Comparison of ENCODE assay signal across 15 cellular contexts in the genomic region with DNA sequence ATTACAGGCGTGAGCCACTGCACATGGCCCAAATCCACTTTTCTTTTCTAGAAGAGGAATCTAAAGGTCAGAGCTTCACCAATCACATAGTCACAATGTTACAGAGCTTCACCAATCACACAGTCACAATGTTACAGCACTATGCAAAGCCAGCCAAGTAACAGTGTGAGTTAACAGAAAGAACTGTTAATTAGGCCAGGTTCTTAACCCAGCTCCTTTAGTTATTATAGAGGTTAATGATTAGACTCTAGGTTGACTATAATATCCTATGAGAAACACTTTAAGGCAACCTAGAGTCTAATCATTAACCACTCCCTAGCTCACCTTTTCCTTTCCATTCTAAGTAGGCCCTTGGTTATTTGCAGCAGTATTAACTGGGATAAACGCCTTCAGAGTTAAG. TPM values are rescaled to one million over a fixed set of nuclear protein-coding genes. Genes with fewer than 3 reads are reported as not detected.
DNase-seq lines count a peak whose midpoint lies in the region; ATAC-seq, FAIRE-seq and TF ChIP-seq lines count a peak whose summit lies in the region.
"Had no signal": no experiment of that assay in that cellular context is flagged by ENCODE, and none has a peak within 500 bp of the region (broad histone marks: within the 10 kb centered on the region; RNA-seq: fewer than 3 reads in every experiment).

No MANE protein-coding gene starts in this region.

- H3K27ac Mint-ChIP-seq in CD8-positive, alpha-beta T cell: peak overlapping the region; percentile 84
- H3K27ac Mint-ChIP-seq: B cell had no signal

- no peak for DNase-seq in CD8-positive, alpha-beta T cell
- DNase-seq in HepG2 (ENCODE audit: low spot score) (no peak), MV-4-11 (lab: John Stamatoyannopoulos, UW) (no peak), NCI-H146 treated with DMSO at 0.1 percent for 48 hours (lab: John Stamatoyannopoulos, UW; ENCODE audit: unreplicated experiment) (no peak), H7 (no peak), NCI-H524 treated with DMSO at 0.1 percent for 48 hours (lab: John Stamatoyannopoulos, UW) (no peak)
- DNase-seq: activated CD4-positive, alpha-beta T cell treated with anti-CD3 and anti-CD28 coated beads for 4 hours; activated effector memory CD4-positive, alpha-beta T cell treated with Interleukin-2 at 50 U/mL for 16 hours; caudate nucleus; NCI-H1417 treated with DMSO at 0.1 percent for 48 hours; NCI-H774; SK-N-SH had no signal

- CTCF ChIA-PET in CD8-positive, alpha-beta T cell (lab: Charles Lee): interaction anchor here (1.0 kb wide), 1 partner anchor 72 kb away, joined by 3 read pairs; the partner anchor contains the start of gene CCDC66
- CTCF ChIA-PET in HepG2 (lab: Yijun Ruan, JAX; ENCODE audit: low intra/inter-chr PET ratio, low total read pairs): no interaction called here

- WGBS in HepG2 (ENCODE audit: low lambda C conversion rate): 95% methylated on average over 2 of the region's 2 CpGs

- no peaks in the 10 kb centered on the region for H4K20me1 ChIP-seq in HepG2 (ENCODE audit: insufficient read depth, low read length)

- H3K4me2 ChIP-seq in HepG2 (ENCODE audit: low read depth, low read length): no peak overlapping the region
- H3K4me2 ChIP-seq: SK-N-SH had no signal

- no peak overlapping the region for H3K9ac ChIP-seq in HepG2 (ENCODE audit: insufficient read depth, low read depth, low read length)
- H3K9ac ChIP-seq: SK-N-SH had no signal

- in situ Hi-C loops in HepG2 (cut with HindIII; ENCODE audit: extremely low pct_ligation_motif_present, low pct_unique_long_range_greater_than_20kb): no loop called here

- no peaks in the 10 kb centered on the region for H3K9me3 Mint-ChIP-seq in CD8-positive, alpha-beta T cell

- no peak for ATAC-seq in CD8-positive, alpha-beta T cell
- peak; percentile 75 for ATAC-seq in GM21381 (IDR thresholded peaks at IDR 0.05; ENCODE audit: unreplicated experiment)
- peak; percentile 80 for ATAC-seq in HG03571 (IDR thresholded peaks at IDR 0.05; ENCODE audit: unreplicated experiment)
- ATAC-seq in HepG2: peak; percentile 55

- no peak overlapping the region for H3K4me3 ChIP-seq in CD8-positive, alpha-beta T cell (ENCODE audit: low read depth, low read length)
- H3K4me3 ChIP-seq in HepG2 (replicated peaks in 1 of 3; ENCODE audit: insufficient read depth in 1 of 3, low read depth in 2 of 3, low read length in 3 of 3) (no peak overlapping the region), H7 (ENCODE audit: insufficient read depth, low read depth, low read length) (no peak overlapping the region)

- no peaks in the 10 kb centered on the region for H3K9me3 ChIP-seq in CD8-positive, alpha-beta T cell (ENCODE audit: low read length)
- H3K9me3 ChIP-seq in HepG2 (ENCODE audit: low read length): no peaks in the 10 kb centered on the region
- H3K9me3 ChIP-seq: SK-N-SH had no signal

- no peak for FAIRE-seq in HepG2 (lab: Jason Lieb, UNC)

- no peak for TF ChIP-seq POLR2A in HepG2 (IDR thresholded peaks at IDR 0.05; ENCODE audit: insufficient read depth in 1 of 2, low read depth in 2 of 2, low read length in 2 of 2)

- no TSS peak for BruUV-seq in HepG2 (replicated peaks; lab: Mats Ljungman, UMichigan)

- no peak overlapping the region for H2AFZ ChIP-seq in HepG2 (ENCODE audit: low read length)

- no peaks in the 10 kb centered on the region for H3K4me1 ChIP-seq in CD8-positive, alpha-beta T cell (ENCODE audit: insufficient read depth, low read length)
- peaks cover 12% of the 10 kb centered on the region; the same call in 1 of the 2 replicates for H3K4me1 ChIP-seq in HepG2 (ENCODE audit: insufficient read depth, low read length)

- POLR2A ChIA-PET in CD8-positive, alpha-beta T cell (lab: Charles Lee): interaction anchor here (0.6 to 2.1 kb wide), 7 partner anchors 9 to 363 kb away, joined by 3 to 7 read pairs (median 3); partner anchors contain the start of gene CCDC66
- POLR2A ChIA-PET in HepG2 (lab: Yijun Ruan, JAX): interaction anchor here (0.7 to 1.2 kb wide), 3 partner anchors 10 to 53 kb away, joined by 3 to 4 read pairs (median 3); no protein-coding TSS in a partner anchor

- intact Hi-C loops in CD8-positive, alpha-beta T cell (cut with DNase I, micrococcal nuclease): loop anchor here in 1 of 2 experiments (10.0 kb wide), 1 partner anchor 46 kb away; no protein-coding TSS in a partner anchor
- intact Hi-C loops in HepG2 (cut with micrococcal nuclease; ENCODE audit: unreplicated experiment): no loop called here

- no peaks in the 10 kb centered on the region for H3K27me3 Mint-ChIP-seq in CD8-positive, alpha-beta T cell (ENCODE audit: low read depth)
- H3K27me3 Mint-ChIP-seq: B cell had no signal

- TF ChIP-seq CTCF in CD8-positive, alpha-beta T cell (IDR thresholded peaks at IDR 0.05): no peak
- no peak for TF ChIP-seq CTCF in HepG2 (CRISPR knock-in tag; IDR thresholded peaks at IDR 0.05)

- peaks cover 67% of the 10 kb centered on the region for H3K36me3 Mint-ChIP-seq in CD8-positive, alpha-beta T cell

- H3K36me3 ChIP-seq in CD8-positive, alpha-beta T cell (ENCODE audit: insufficient read depth, low read length): peaks cover 25% of the 10 kb centered on the region
- peaks cover 0 to 24% of the 10 kb centered on the region in 2 experiments; a peak in 2 of 5 replicates for H3K36me3 ChIP-seq in HepG2 (replicated peaks in 1 of 2; ENCODE audit: control insufficient read depth in 1 of 2, insufficient read depth in 2 of 2, low read length in 2 of 2)
- H3K36me3 ChIP-seq in H7 (replicated peaks; ENCODE audit: control insufficient read depth, insufficient read depth, low read length): peaks cover 3% of the 10 kb centered on the region

- no peak for TF ChIP-seq RAD21 in HepG2 (CRISPR knock-in tag; IDR thresholded peaks at IDR 0.05)

- no peak overlapping the region for H3K4me3 Mint-ChIP-seq in CD8-positive, alpha-beta T cell
- H3K4me3 Mint-ChIP-seq: B cell had no signal

- no peaks in the 10 kb centered on the region for H3K27me3 ChIP-seq in CD8-positive, alpha-beta T cell (ENCODE audit: insufficient read depth, low read length)
- H3K27me3 ChIP-seq in HepG2 (ENCODE audit: control insufficient read depth in 1 of 2, insufficient read depth in 2 of 2, low read length in 2 of 2) (no peaks in the 10 kb centered on the region), H7 (ENCODE audit: control insufficient read depth, insufficient read depth, low read length) (no peaks in the 10 kb centered on the region)

- no peak overlapping the region for H3K27ac ChIP-seq in CD8-positive, alpha-beta T cell (ENCODE audit: low read depth, low read length)
- H3K27ac ChIP-seq in HepG2 (ENCODE audit: extremely low read length, insufficient read depth, low read length): no peak overlapping the region

- no peaks in the 10 kb centered on the region for H3K79me2 ChIP-seq in HepG2 (ENCODE audit: insufficient read depth, low read length)

- H3K4me1 Mint-ChIP-seq in CD8-positive, alpha-beta T cell (ENCODE audit: low read depth): peaks cover 12% of the 10 kb centered on the region
- H3K4me1 Mint-ChIP-seq: B cell had no signal

- no peak for TF ChIP-seq EP300 in HepG2 (IDR thresholded peaks at IDR 0.05; ENCODE audit: low read depth in 2 of 2, low read length in 2 of 2)
- TF ChIP-seq EP300 in HepG2 (CRISPR knock-in tag; IDR thresholded peaks at IDR 0.05; ENCODE audit: borderline replicate concordance): no peak

TF ChIP-seq in HepG2, 621 proteins besides CTCF, POLR2A, EP300 and RAD21:
- TF ChIP-seq ZNF670 (CRISPR knock-in tag; IDR thresholded peaks at IDR 0.05; ENCODE audit: borderline replicate concordance) (no peak), ASH2L (IDR thresholded peaks at IDR 0.05; ENCODE audit: insufficient read length, low read depth, low read length) (no peak), SMC3 (IDR thresholded peaks at IDR 0.05; ENCODE audit: low read length) (no peak), EED (CRISPR knock-in tag; IDR thresholded peaks at IDR 0.05) (no peak)
- TF ChIP-seq, protein P1, sequence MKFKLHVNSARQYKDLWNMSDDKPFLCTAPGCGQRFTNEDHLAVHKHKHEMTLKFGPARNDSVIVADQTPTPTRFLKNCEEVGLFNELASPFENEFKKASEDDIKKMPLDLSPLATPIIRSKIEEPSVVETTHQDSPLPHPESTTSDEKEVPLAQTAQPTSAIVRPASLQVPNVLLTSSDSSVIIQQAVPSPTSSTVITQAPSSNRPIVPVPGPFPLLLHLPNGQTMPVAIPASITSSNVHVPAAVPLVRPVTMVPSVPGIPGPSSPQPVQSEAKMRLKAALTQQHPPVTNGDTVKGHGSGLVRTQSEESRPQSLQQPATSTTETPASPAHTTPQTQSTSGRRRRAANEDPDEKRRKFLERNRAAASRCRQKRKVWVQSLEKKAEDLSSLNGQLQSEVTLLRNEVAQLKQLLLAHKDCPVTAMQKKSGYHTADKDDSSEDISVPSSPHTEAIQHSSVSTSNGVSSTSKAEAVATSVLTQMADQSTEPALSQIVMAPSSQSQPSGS (CRISPR knock-in tag; IDR thresholded peaks at IDR 0.05): no peak
TF ChIP-seq in HepG2: peak in this region for 0.

RNA-seq across cellular contexts. Expression of gene TASOR, which starts 54.0 kb away (rescaled TPM):
- total RNA-seq in CD8-positive, alpha-beta T cell: 10 to 100 TPM; 31.1 to 41.5 TPM
- total RNA-seq in HepG2 (2016; rRNA removed; fragmentation: Illumina TruSeq; extraction: Trizol): 32.5 and 61.1 TPM in 2 replicates
- 21.3 and 34.0 TPM in 2 replicates for total RNA-seq in HepG2 (2016; cell fraction: cytosol; rRNA removed; fragmentation: Illumina TruSeq; extraction: Trizol; ENCODE audit: low read depth)
- total RNA-seq in HepG2 (2016; cell fraction: insoluble cytoplasmic fraction; rRNA removed; fragmentation: Illumina TruSeq; extraction: Trizol): 30.4 and 60.4 TPM in 2 replicates
- 24.0 and 25.0 TPM in 2 replicates for total RNA-seq in HepG2 (2016; cell fraction: membrane; rRNA removed; fragmentation: Illumina TruSeq; extraction: Trizol)
- 32.7 and 38.9 TPM in 2 replicates for total RNA-seq in HepG2 (2016; cell fraction: nucleus; rRNA removed; fragmentation: Illumina TruSeq; extraction: Trizol)
- polyA plus RNA-seq in HepG2 (2011; rRNA removed): 15.2 and 20.1 TPM in 2 replicates
- 7.9 and 9.9 TPM in 2 replicates for polyA plus RNA-seq in HepG2 (2011; cell fraction: cytosol; rRNA removed)
- polyA plus RNA-seq in HepG2 (2011; cell fraction: nucleus; rRNA removed): 11.4 and 15.3 TPM in 2 replicates
- polyA plus RNA-seq in HepG2 (2012): 18.5 and 21.0 TPM in 2 replicates
- polyA plus RNA-seq in HepG2 (2016; cell fraction: cytosol; fragmentation: Illumina TruSeq; extraction: Trizol; ENCODE audit: low read depth): 2.2 and 2.4 TPM in 2 replicates
- 38.1 and 43.7 TPM in 2 replicates for polyA plus RNA-seq in HepG2 (2016; cell fraction: insoluble cytoplasmic fraction; fragmentation: Illumina TruSeq; extraction: Trizol; ENCODE audit: low read depth)
- polyA plus RNA-seq in HepG2 (2016; cell fraction: membrane; fragmentation: Illumina TruSeq; extraction: Trizol; ENCODE audit: low read depth): 7.2 and 8.1 TPM in 2 replicates
- 48.9 and 56.1 TPM in 2 replicates for polyA plus RNA-seq in HepG2 (2016; cell fraction: nucleus; fragmentation: Illumina TruSeq; extraction: Trizol; ENCODE audit: insufficient read depth, low read depth)
- 16.0 and 39.7 TPM in 2 replicates for polyA minus RNA-seq in HepG2 (2011; rRNA and poly(A)+ RNA removed; ENCODE audit: low replicate concordance)
- polyA minus RNA-seq in HepG2 (2011; cell fraction: cytosol; rRNA and poly(A)+ RNA removed): 28.3 and 33.1 TPM in 2 replicates
- 54.3 and 59.6 TPM in 2 replicates for polyA minus RNA-seq in HepG2 (2011; cell fraction: nucleus; rRNA and poly(A)+ RNA removed)
- total RNA-seq in H7 (2014; rRNA removed; shearing (Covaris generic)): 39.6 and 45.8 TPM in 2 replicates
